ENCODE assay signal across 37 cellular contexts in the genomic region with DNA sequence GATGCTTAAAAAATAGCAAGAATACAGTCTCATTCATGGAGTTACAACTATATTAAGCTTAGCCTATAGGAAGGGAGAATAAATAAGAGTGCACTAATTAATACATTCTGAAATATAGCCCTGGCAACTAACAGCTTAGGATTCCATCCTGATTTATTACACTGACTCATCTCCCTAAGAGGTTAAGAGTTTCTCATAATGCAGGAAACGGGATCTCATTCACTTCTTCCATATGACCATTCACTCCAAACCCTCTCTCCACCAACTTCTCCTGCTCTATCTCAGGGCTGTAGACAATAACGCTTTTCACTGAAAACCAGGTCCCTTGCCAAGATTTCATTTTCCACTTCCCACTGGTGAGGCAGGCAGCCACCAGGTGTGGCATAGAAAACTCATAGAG.
"Had no signal": no experiment of that assay in that cellular context is flagged by ENCODE, and none has a peak within 500 bp of the region (broad histone marks: within the 10 kb centered on the region; RNA-seq: fewer than 3 reads in every experiment).

No MANE protein-coding gene starts in this region.

- H3K27ac Mint-ChIP-seq: activated B cell treated with CpG ODN at 0.5 μM for 24 hours; activated CD4-positive, alpha-beta memory T cell treated with anti-CD3 and anti-CD28 coated beads for 36 hours; activated CD8-positive, alpha-beta memory T cell treated with anti-CD3 and anti-CD28 coated beads, Interleukin-2, amount 10 ng/mL, durations not matched to agents 7 days and 5 days; activated naive CD4-positive, alpha-beta T cell treated with anti-CD3 and anti-CD28 coated beads, Interleukin-2, amount 10 ng/mL, durations not matched to agents 7 days and 5 days; activated naive CD8-positive, alpha-beta T cell; activated naive CD8-positive, alpha-beta T cell treated with anti-CD3 and anti-CD28 coated beads, Interleukin-2, amount 50 U/mL, for 24 hours had no signal

- H3K4me1 Mint-ChIP-seq: activated CD8-positive, alpha-beta memory T cell treated with anti-CD3 and anti-CD28 coated beads, Interleukin-2, amount 10 ng/mL, durations not matched to agents 7 days and 5 days; activated naive CD4-positive, alpha-beta T cell treated with anti-CD3 and anti-CD28 coated beads, Interleukin-2, amount 10 ng/mL, durations not matched to agents 7 days and 5 days; activated naive CD8-positive, alpha-beta T cell treated with anti-CD3 and anti-CD28 coated beads, Interleukin-2, amount 50 U/mL, for 24 hours; central memory CD8-positive, alpha-beta T cell had no signal

- H3K4me3 ChIP-seq: cardiac muscle cell, Peyer's patch, SJCRH30, SK-N-MC had no signal

- ATAC-seq: activated CD8-positive, alpha-beta memory T cell treated with anti-CD3 and anti-CD28 coated beads, Interleukin-2, amount 10 ng/mL, durations not matched to agents 7 days and 5 days; activated naive CD8-positive, alpha-beta T cell treated with anti-CD3 and anti-CD28 coated beads, Interleukin-2, amount 50 U/mL, for 24 hours; PC-3 had no signal

- H3K4me2 ChIP-seq: KMS-11 had no signal

- H3K9me3 Mint-ChIP-seq: activated B cell treated with CpG ODN at 0.5 μM for 24 hours; activated CD4-positive, alpha-beta memory T cell treated with anti-CD3 and anti-CD28 coated beads for 36 hours had no signal

- H3K36me3 ChIP-seq: brain microvascular endothelial cell, cardiac muscle cell, Peyer's patch, SJCRH30 had no signal

- H3K27ac ChIP-seq: brain microvascular endothelial cell, cardiac muscle cell, KMS-11, Peyer's patch, SJCRH30, SK-N-MC, VCaP had no signal

- H3K9ac ChIP-seq: KMS-11 had no signal

- H3K4me1 ChIP-seq: Peyer's patch, SJCRH30 had no signal

- H3K9me3 ChIP-seq: Peyer's patch, SJCRH30 had no signal

- H3K4me3 Mint-ChIP-seq: activated B cell treated with CpG ODN at 0.5 μM for 24 hours; activated CD4-positive, alpha-beta memory T cell treated with anti-CD3 and anti-CD28 coated beads for 36 hours; activated CD8-positive, alpha-beta memory T cell treated with anti-CD3 and anti-CD28 coated beads, Interleukin-2, amount 10 ng/mL, durations not matched to agents 7 days and 5 days; activated naive CD4-positive, alpha-beta T cell treated with anti-CD3 and anti-CD28 coated beads, Interleukin-2, amount 10 ng/mL, durations not matched to agents 7 days and 5 days; activated naive CD8-positive, alpha-beta T cell; activated naive CD8-positive, alpha-beta T cell treated with anti-CD3 and anti-CD28 coated beads, Interleukin-2, amount 50 U/mL, for 24 hours; central memory CD8-positive, alpha-beta T cell had no signal

- H3K27me3 Mint-ChIP-seq: activated B cell treated with CpG ODN at 0.5 μM for 24 hours; activated CD4-positive, alpha-beta memory T cell treated with anti-CD3 and anti-CD28 coated beads for 36 hours; activated CD8-positive, alpha-beta memory T cell treated with anti-CD3 and anti-CD28 coated beads, Interleukin-2, amount 10 ng/mL, durations not matched to agents 7 days and 5 days; activated naive CD4-positive, alpha-beta T cell treated with anti-CD3 and anti-CD28 coated beads, Interleukin-2, amount 10 ng/mL, durations not matched to agents 7 days and 5 days; activated naive CD8-positive, alpha-beta T cell; central memory CD8-positive, alpha-beta T cell had no signal

- DNase-seq: activated B cell treated with CpG ODN at 0.5 μM for 24 hours; activated CD4-positive, alpha-beta memory T cell treated with anti-CD3 and anti-CD28 coated beads for 36 hours; activated CD4-positive, alpha-beta T cell treated with anti-CD3 and anti-CD28 coated beads for 4 hours; activated CD4-positive, alpha-beta T cell treated with anti-CD3 and anti-CD28 coated beads, Interleukin-2, amount 50 U/mL, for 1 hour; activated CD4-positive, CD25-positive, alpha-beta regulatory T cell treated with anti-CD3 and anti-CD28 coated beads, Interleukin-2, amount 50 U/mL, for 72 hours; activated CD8-positive, alpha-beta memory T cell treated with anti-CD3 and anti-CD28 coated beads for 24 hours; activated CD8-positive, alpha-beta memory T cell treated with anti-CD3 and anti-CD28 coated beads, Interleukin-2, amount 10 ng/mL, durations not matched to agents 7 days and 5 days; activated CD8-positive, alpha-beta memory T cell treated with anti-CD3 and anti-CD28 coated beads, Interleukin-2, amount 50 U/mL, for 48 hours; activated effector memory CD4-positive, alpha-beta T cell treated with Interleukin-2 at 50 U/mL for 16 hours; activated naive CD4-positive, alpha-beta T cell treated with anti-CD3 and anti-CD28 coated beads, Interleukin-2, amount 10 ng/mL, durations not matched to agents 7 days and 5 days; activated naive CD8-positive, alpha-beta T cell treated with anti-CD3 and anti-CD28 coated beads, Interleukin-2, amount 50 U/mL, for 24 hours; activated T-cell treated with anti-CD3 and anti-CD28 coated beads, Interleukin-2, amount 50 U/mL, for 48 hours; amniotic stem cell; aorta; brain microvascular endothelial cell; NCI-H1105; NCI-H1436; NCI-H1694; NCI-H1930; NCI-H2081 treated with DMSO at 0.1 percent for 48 hours; NCI-H345; NCI-H526; NCI-H748 treated with DMSO at 0.1 percent for 48 hours; NK-92 treated with Interleukin-12 subunit alpha and Interleukin-12 subunit beta, amount 100 ng/mL, for 24 hours; PC-3; Peyer's patch; SHP77; SJCRH30; T-helper 1 cell; T-helper 2 cell; T-helper 9 cell had no signal

- H3K36me3 Mint-ChIP-seq: activated CD4-positive, alpha-beta memory T cell treated with anti-CD3 and anti-CD28 coated beads for 36 hours; activated CD8-positive, alpha-beta memory T cell treated with anti-CD3 and anti-CD28 coated beads, Interleukin-2, amount 10 ng/mL, durations not matched to agents 7 days and 5 days; activated naive CD4-positive, alpha-beta T cell treated with anti-CD3 and anti-CD28 coated beads, Interleukin-2, amount 10 ng/mL, durations not matched to agents 7 days and 5 days; activated naive CD8-positive, alpha-beta T cell had no signal

- H3K27me3 ChIP-seq: brain microvascular endothelial cell, cardiac muscle cell, Peyer's patch, SJCRH30 had no signal
